Comparison of ENCODE assay signal across 1 cellular context in the genomic region with DNA sequence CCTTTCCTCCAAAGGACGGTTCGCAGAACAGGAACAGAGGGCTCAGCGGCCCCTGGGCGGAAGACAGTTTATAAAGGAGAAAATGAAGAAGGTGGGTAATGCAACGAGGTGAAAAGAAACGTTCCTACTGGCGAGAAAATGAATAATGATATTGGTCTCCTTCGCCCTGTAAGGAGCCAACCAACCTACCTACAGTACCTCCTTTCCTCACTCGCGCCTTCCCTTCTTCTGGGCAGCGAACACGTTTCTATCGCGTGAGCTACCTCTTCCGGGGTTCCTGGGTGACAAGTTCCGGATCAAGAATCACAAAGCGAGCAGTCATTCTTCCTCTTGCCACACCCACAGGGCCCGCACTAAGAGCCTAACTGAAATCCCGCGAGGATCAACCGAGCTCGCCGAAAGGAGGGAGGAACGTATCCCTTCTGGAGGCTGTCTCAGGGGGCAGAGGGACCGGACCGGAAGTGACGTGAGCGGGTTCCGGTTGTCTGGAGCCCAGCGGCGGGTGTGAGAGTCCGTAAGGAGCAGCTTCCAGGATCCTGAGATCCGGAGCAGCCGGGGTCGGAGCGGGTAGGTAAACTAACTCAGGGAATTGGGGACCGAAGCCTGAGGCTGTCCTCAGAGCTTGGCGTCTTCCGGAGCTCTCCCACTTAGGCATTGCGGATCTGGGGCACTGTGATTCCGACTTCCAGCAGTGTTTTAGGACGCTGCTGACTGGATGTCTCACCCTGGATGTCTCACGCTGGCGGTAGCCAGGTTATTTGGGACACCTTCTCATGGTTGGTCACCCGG.
TF ChIP-seq lines count a peak whose summit lies in the region.

A gene (minus strand): TSS at position 249 of the 789 bp plus-strand sequence. CDS start 9,452 bp downstream, outside the sequence.
A gene (plus strand): TSS at position 473 of the 789 bp plus-strand sequence. CDS start 23,793 bp downstream, outside the sequence.

TF ChIP-seq in WTC11, 78 proteins besides CTCF, POLR2A, EP300 and RAD21 (continued from another document):
- TF ChIP-seq, protein P1, sequence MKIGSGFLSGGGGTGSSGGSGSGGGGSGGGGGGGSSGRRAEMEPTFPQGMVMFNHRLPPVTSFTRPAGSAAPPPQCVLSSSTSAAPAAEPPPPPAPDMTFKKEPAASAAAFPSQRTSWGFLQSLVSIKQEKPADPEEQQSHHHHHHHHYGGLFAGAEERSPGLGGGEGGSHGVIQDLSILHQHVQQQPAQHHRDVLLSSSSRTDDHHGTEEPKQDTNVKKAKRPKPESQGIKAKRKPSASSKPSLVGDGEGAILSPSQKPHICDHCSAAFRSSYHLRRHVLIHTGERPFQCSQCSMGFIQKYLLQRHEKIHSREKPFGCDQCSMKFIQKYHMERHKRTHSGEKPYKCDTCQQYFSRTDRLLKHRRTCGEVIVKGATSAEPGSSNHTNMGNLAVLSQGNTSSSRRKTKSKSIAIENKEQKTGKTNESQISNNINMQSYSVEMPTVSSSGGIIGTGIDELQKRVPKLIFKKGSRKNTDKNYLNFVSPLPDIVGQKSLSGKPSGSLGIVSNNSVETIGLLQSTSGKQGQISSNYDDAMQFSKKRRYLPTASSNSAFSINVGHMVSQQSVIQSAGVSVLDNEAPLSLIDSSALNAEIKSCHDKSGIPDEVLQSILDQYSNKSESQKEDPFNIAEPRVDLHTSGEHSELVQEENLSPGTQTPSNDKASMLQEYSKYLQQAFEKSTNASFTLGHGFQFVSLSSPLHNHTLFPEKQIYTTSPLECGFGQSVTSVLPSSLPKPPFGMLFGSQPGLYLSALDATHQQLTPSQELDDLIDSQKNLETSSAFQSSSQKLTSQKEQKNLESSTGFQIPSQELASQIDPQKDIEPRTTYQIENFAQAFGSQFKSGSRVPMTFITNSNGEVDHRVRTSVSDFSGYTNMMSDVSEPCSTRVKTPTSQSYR (CRISPR knock-in tag; IDR thresholded peaks at IDR 0.05), result no peak
- TF ChIP-seq GABPB1 (CRISPR knock-in tag; IDR thresholded peaks at IDR 0.05), result peak; percentile 79
- peak; percentile 79 for TF ChIP-seq NR2C2 (CRISPR knock-in tag; IDR thresholded peaks at IDR 0.05)
- TF ChIP-seq PRRX2 (CRISPR knock-in tag; IDR thresholded peaks at IDR 0.05), result no peak
- no peak for TF ChIP-seq NFYB (CRISPR knock-in tag; conservative IDR thresholded peaks at IDR 0.05; ENCODE audit: low read depth)
- TF ChIP-seq MYBL2 (CRISPR knock-in tag; IDR thresholded peaks at IDR 0.05), result 0 out of 2 replicates have a peak, but pooled peaks have one; percentile 15
- TF ChIP-seq, protein P2, sequence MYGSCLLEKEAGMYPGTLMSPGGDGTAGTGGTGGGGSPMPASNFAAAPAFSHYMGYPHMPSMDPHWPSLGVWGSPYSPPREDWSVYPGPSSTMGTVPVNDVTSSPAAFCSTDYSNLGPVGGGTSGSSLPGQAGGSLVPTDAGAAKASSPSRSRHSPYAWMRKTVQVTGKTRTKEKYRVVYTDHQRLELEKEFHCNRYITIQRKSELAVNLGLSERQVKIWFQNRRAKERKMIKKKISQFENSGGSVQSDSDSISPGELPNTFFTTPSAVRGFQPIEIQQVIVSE (CRISPR knock-in tag; IDR thresholded peaks at IDR 0.05; ENCODE audit: borderline replicate concordance), result no peak
- peak; percentile 11; the same call in 1 of the 2 replicates for TF ChIP-seq FOXP1 (CRISPR knock-in tag; IDR thresholded peaks at IDR 0.05; ENCODE audit: borderline replicate concordance)
- TF ChIP-seq CREM (CRISPR knock-in tag; IDR thresholded peaks at IDR 0.05), result peak; percentile 95
- TF ChIP-seq ZNF423 (CRISPR knock-in tag; IDR thresholded peaks at IDR 0.05), result no peak
- no peak for TF ChIP-seq ZNF416 (CRISPR knock-in tag; IDR thresholded peaks at IDR 0.05)
- TF ChIP-seq SP1 (CRISPR knock-in tag; conservative IDR thresholded peaks at IDR 0.05), result peak; percentile 70
- 0 out of 2 replicates have a peak, but pooled peaks have one; percentile 15 for TF ChIP-seq TEAD1 (CRISPR knock-in tag; IDR thresholded peaks at IDR 0.05)
- TF ChIP-seq JAZF1 (CRISPR knock-in tag; IDR thresholded peaks at IDR 0.05), result no peak
- TF ChIP-seq TEAD4 (CRISPR knock-in tag; IDR thresholded peaks at IDR 0.05), result no peak
- TF ChIP-seq, protein P3, sequence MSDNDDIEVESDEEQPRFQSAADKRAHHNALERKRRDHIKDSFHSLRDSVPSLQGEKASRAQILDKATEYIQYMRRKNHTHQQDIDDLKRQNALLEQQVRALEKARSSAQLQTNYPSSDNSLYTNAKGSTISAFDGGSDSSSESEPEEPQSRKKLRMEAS (CRISPR knock-in tag; IDR thresholded peaks at IDR 0.05), result peak; percentile 89
- no peak for TF ChIP-seq ZBTB21 (CRISPR knock-in tag; IDR thresholded peaks at IDR 0.05; ENCODE audit: borderline replicate concordance)
